In the genomic region with DNA sequence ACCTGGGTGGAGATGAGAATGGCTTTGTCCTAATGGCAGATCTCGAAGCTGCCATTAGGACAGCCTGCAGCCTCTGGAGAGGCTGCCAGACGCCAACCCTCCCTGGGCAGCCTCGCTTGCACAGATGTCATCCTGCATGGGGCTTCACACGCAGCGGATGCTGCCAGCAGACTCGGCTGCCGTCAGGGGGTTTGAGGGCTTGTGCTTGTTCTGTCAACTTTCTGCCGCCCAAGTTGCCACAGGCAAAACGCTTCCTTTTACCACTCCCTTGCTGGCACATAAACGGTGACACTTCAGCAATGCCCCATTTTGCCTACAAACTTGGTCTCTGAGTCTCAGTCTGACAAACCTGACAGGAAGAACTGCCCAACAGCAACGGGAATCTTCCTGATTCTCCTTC, we compare ENCODE assay signal across 17 cellular contexts. TPM values are rescaled to one million over a fixed set of nuclear protein-coding genes. Genes with fewer than 3 reads are reported as not detected.
DNase-seq lines count a peak whose midpoint lies in the region; ATAC-seq lines count a peak whose summit lies in the region.
"Had no signal": no experiment of that assay in that cellular context is flagged by ENCODE, and none has a peak within 500 bp of the region (broad histone marks: within the 10 kb centered on the region; RNA-seq: fewer than 3 reads in every experiment).

No MANE protein-coding gene starts in this region.

- no peaks in the 10 kb centered on the region for H3K27me3 ChIP-seq in Karpas-422 (ENCODE audit: low read length)
- H3K27me3 ChIP-seq: ascending aorta, gastroesophageal sphincter, transverse colon had no signal

- peak overlapping the region; percentile 92 for H3K27ac ChIP-seq in Karpas-422 (ENCODE audit: low read length)
- H3K27ac ChIP-seq: ascending aorta, gastroesophageal sphincter, transverse colon had no signal

- peaks cover 16 to 19% of the 10 kb centered on the region in 2 donors for H3K4me1 Mint-ChIP-seq in effector memory CD8-positive, alpha-beta T cell (ENCODE audit: low read depth in 2 of 2)
- peaks cover 69% of the 10 kb centered on the region for H3K4me1 Mint-ChIP-seq in stimulated activated memory B cell treated with anti-CD40 and anti-IgM and Interleukin-4, amounts not matched to agents 10 μg/mL and 1 μg/mL and 100 μg/mL, for 72 hours
- H3K4me1 Mint-ChIP-seq: activated naive CD4-positive, alpha-beta T cell treated with anti-CD3 and anti-CD28 coated beads, Interleukin-2, amount 10 ng/mL, durations not matched to agents 7 days and 5 days had no signal

- ATAC-seq in GM21576 (IDR thresholded peaks at IDR 0.05; ENCODE audit: unreplicated experiment) (peak; percentile 2), GM19035 (IDR thresholded peaks at IDR 0.05; ENCODE audit: unreplicated experiment) (no peak), GM19467 (IDR thresholded peaks at IDR 0.05; ENCODE audit: unreplicated experiment) (no peak)
- ATAC-seq in effector memory CD8-positive, alpha-beta T cell (replicated peaks), result no peak
- peak; percentile 1 for ATAC-seq in stimulated activated memory B cell treated with anti-CD40 and anti-IgM and Interleukin-4, amounts not matched to agents 10 μg/mL and 1 μg/mL and 100 μg/mL, for 72 hours
- ATAC-seq: gastroesophageal sphincter had no signal

- H3K79me2 ChIP-seq in Karpas-422 (ENCODE audit: low read length), result peaks cover 92% of the 10 kb centered on the region

- DNase-seq in Karpas-422 (peak; percentile 56), GM19238 (ENCODE audit: insufficient read length, low spot score) (no peak)
- DNase-seq in effector memory CD8-positive, alpha-beta T cell, result no peak
- DNase-seq: activated CD4-positive, alpha-beta T cell treated with anti-CD3 and anti-CD28 coated beads, Interleukin-2, amount 10 ng/mL, durations not matched to agents 24 days and 14 days; activated naive CD4-positive, alpha-beta T cell treated with anti-CD3 and anti-CD28 coated beads, Interleukin-2, amount 10 ng/mL, durations not matched to agents 7 days and 5 days; NCI-H1092; NCI-H2107; NCI-H82; posterior cingulate gyrus; transverse colon had no signal

- peaks cover 39% of the 10 kb centered on the region for H3K36me3 ChIP-seq in Karpas-422 (ENCODE audit: insufficient read depth, low read length)

- H3K4me3 Mint-ChIP-seq in effector memory CD8-positive, alpha-beta T cell, result no peak overlapping the region
- no peak overlapping the region for H3K4me3 Mint-ChIP-seq in stimulated activated memory B cell treated with anti-CD40 and anti-IgM and Interleukin-4, amounts not matched to agents 10 μg/mL and 1 μg/mL and 100 μg/mL, for 72 hours
- H3K4me3 Mint-ChIP-seq: activated CD4-positive, alpha-beta T cell treated with anti-CD3 and anti-CD28 coated beads, Interleukin-2, amount 10 ng/mL, durations not matched to agents 24 days and 14 days; activated naive CD4-positive, alpha-beta T cell treated with anti-CD3 and anti-CD28 coated beads, Interleukin-2, amount 10 ng/mL, durations not matched to agents 7 days and 5 days had no signal

- peak overlapping the region; percentile 62 for H3K4me2 ChIP-seq in Karpas-422 (ENCODE audit: low read depth, low read length, poor library complexity, severe bottlenecking)
- H3K4me2 ChIP-seq: smooth muscle cell had no signal

- H4K20me1 ChIP-seq in Karpas-422 (ENCODE audit: insufficient read depth, low read depth, low read length), result no peaks in the 10 kb centered on the region

- H3K27ac Mint-ChIP-seq in effector memory CD8-positive, alpha-beta T cell, result peak overlapping the region; percentile 14 to 75
- peak overlapping the region; percentile 82 for H3K27ac Mint-ChIP-seq in stimulated activated memory B cell treated with anti-CD40 and anti-IgM and Interleukin-4, amounts not matched to agents 10 μg/mL and 1 μg/mL and 100 μg/mL, for 72 hours
- H3K27ac Mint-ChIP-seq: activated CD4-positive, alpha-beta T cell treated with anti-CD3 and anti-CD28 coated beads, Interleukin-2, amount 10 ng/mL, durations not matched to agents 24 days and 14 days; activated naive CD4-positive, alpha-beta T cell treated with anti-CD3 and anti-CD28 coated beads, Interleukin-2, amount 10 ng/mL, durations not matched to agents 7 days and 5 days had no signal

- H3K9ac ChIP-seq in Karpas-422 (ENCODE audit: low read length), result peak overlapping the region; percentile 64

- peaks cover 87% of the 10 kb centered on the region for H3K4me1 ChIP-seq in Karpas-422 (ENCODE audit: low read length)
- H3K4me1 ChIP-seq: ascending aorta had no signal

- no peak overlapping the region for H2AFZ ChIP-seq in Karpas-422 (ENCODE audit: low read length)

- H3K9me3 ChIP-seq in Karpas-422 (ENCODE audit: low read length), result no peaks in the 10 kb centered on the region

- no peaks in the 10 kb centered on the region for H3K9me3 Mint-ChIP-seq in effector memory CD8-positive, alpha-beta T cell
- H3K9me3 Mint-ChIP-seq in stimulated activated memory B cell treated with anti-CD40 and anti-IgM and Interleukin-4, amounts not matched to agents 10 μg/mL and 1 μg/mL and 100 μg/mL, for 72 hours, result peaks cover 2% of the 10 kb centered on the region
- H3K9me3 Mint-ChIP-seq: activated CD4-positive, alpha-beta T cell treated with anti-CD3 and anti-CD28 coated beads, Interleukin-2, amount 10 ng/mL, durations not matched to agents 24 days and 14 days had no signal

- peak overlapping the region; percentile 29; the same call in 1 of the 2 replicates for H3K4me3 ChIP-seq in Karpas-422 (ENCODE audit: low read length)
- H3K4me3 ChIP-seq: ascending aorta, gastroesophageal sphincter, smooth muscle cell, transverse colon had no signal

- H3K27me3 Mint-ChIP-seq in effector memory CD8-positive, alpha-beta T cell, result no peaks in the 10 kb centered on the region
- no peaks in the 10 kb centered on the region for H3K27me3 Mint-ChIP-seq in stimulated activated memory B cell treated with anti-CD40 and anti-IgM and Interleukin-4, amounts not matched to agents 10 μg/mL and 1 μg/mL and 100 μg/mL, for 72 hours
- H3K27me3 Mint-ChIP-seq: activated CD4-positive, alpha-beta T cell treated with anti-CD3 and anti-CD28 coated beads, Interleukin-2, amount 10 ng/mL, durations not matched to agents 24 days and 14 days; activated naive CD4-positive, alpha-beta T cell treated with anti-CD3 and anti-CD28 coated beads, Interleukin-2, amount 10 ng/mL, durations not matched to agents 7 days and 5 days had no signal

- peaks cover 13% of the 10 kb centered on the region for H3K36me3 Mint-ChIP-seq in effector memory CD8-positive, alpha-beta T cell (ENCODE audit: insufficient read depth)
- H3K36me3 Mint-ChIP-seq in stimulated activated memory B cell treated with anti-CD40 and anti-IgM and Interleukin-4, amounts not matched to agents 10 μg/mL and 1 μg/mL and 100 μg/mL, for 72 hours, result peaks cover 70% of the 10 kb centered on the region

- no peaks in the 10 kb centered on the region for H3K9me2 ChIP-seq in Karpas-422 (replicated peaks; ENCODE audit: insufficient read depth, low read length)

RNA-seq across cellular contexts. Expression of a gene that starts 24.7 kb away (rescaled TPM):
- total RNA-seq in Karpas-422 (2014; rRNA removed; shearing (Covaris generic); ENCODE audit: low replicate concordance), result 33.8 and 42.6 TPM in 2 replicates

Comparison
In these comparisons a context has a peak if more than half of its experiments do, and no peak if none do; other contexts are left out.
1. ATAC-seq: peak in GM21576 (single experiment) and stimulated activated memory B cell treated with anti-CD40 and anti-IgM and Interleukin-4, amounts not matched to agents 10 μg/mL and 1 μg/mL and 100 μg/mL, for 72 hours (single experiment); none in effector memory CD8-positive, alpha-beta T cell (single experiment), GM19035 (single experiment) and GM19467 (single experiment).